31 cellular contexts compared by ENCODE assay signal in the genomic region with DNA sequence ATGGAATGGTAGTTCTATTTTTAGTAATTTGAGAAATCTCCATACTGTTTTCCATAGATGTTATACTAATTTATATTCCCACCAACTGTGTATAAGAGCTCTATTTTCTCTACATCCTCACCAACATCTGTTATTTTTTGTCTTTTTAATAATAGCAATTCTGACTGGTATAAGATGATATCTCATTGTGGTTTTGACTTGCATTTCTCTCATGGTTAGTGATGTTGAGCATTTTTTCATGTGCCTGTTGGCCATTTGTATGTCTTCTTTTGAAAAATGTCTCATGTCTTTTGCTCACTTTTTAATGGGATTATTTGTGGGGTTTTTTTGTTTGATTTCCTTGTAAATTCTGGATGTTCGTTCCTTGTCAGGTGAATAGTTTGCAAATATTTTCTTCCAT.
"Had no signal": no experiment of that assay in that cellular context is flagged by ENCODE, and none has a peak within 500 bp of the region (broad histone marks: within the 10 kb centered on the region; RNA-seq: fewer than 3 reads in every experiment).

No MANE protein-coding gene starts in this region.

- H3K27ac Mint-ChIP-seq: activated CD4-positive, alpha-beta T cell treated with anti-CD3 and anti-CD28 coated beads, Interleukin-2, amount 10 ng/mL, durations not matched to agents 24 days and 14 days; activated CD8-positive, alpha-beta memory T cell treated with anti-CD3 and anti-CD28 coated beads, Interleukin-2, amount 10 ng/mL, durations not matched to agents 7 days and 5 days; activated naive CD4-positive, alpha-beta T cell treated with anti-CD3 and anti-CD28 coated beads, Interleukin-2, amount 50 U/mL, for 24 hours; activated T-cell treated with anti-CD3 and anti-CD28 coated beads, Interleukin-2, amount 50 U/mL, for 24 hours; activated T-helper 1 cell treated with anti-CD3 and anti-CD28 coated beads, Interleukin-12 subunit alpha, Interleukin-12 subunit beta, Interleukin-2, Interleukin-4 antibody, amounts not matched to agents 30 ng/mL and 10 ng/mL and 1 ng/mL, durations not matched to agents 14 hours and 24 hours and 36 hours; T-helper 17 cell; WTC11 had no signal

- DNase-seq: activated CD4-positive, alpha-beta T cell treated with anti-CD3 and anti-CD28 coated beads for 1 hour; activated CD4-positive, alpha-beta T cell treated with anti-CD3 and anti-CD28 coated beads, Interleukin-2, amount 10 ng/mL, durations not matched to agents 24 days and 14 days; activated CD4-positive, alpha-beta T cell treated with anti-CD3 and anti-CD28 coated beads, Interleukin-2, amount 50 U/mL, for 48 hours; activated CD8-positive, alpha-beta memory T cell treated with anti-CD3 and anti-CD28 coated beads, Interleukin-2, amount 10 ng/mL, durations not matched to agents 7 days and 5 days; activated effector memory CD4-positive, alpha-beta T cell treated with Interleukin-2 at 50 U/mL for 16 hours; activated naive CD4-positive, alpha-beta T cell; activated T-cell treated with anti-CD3 and anti-CD28 coated beads, Interleukin-2, amount 50 U/mL, for 24 hours; amniotic stem cell; brain microvascular endothelial cell; Kasumi-1; NCI-H1092; NCI-H1417; NCI-H1694; NCI-H2029; NCI-H2107; NCI-H345; NCI-H510A treated with DMSO at 0.1 percent for 48 hours; NCI-H69; NK-92 treated with Interleukin-12 subunit alpha and Interleukin-12 subunit beta, amount 100 ng/mL, for 24 hours; OCI-M1; Right ventricle myocardium superior; T-helper 17 cell; T-helper 9 cell had no signal

- H3K36me3 Mint-ChIP-seq: activated CD8-positive, alpha-beta memory T cell treated with anti-CD3 and anti-CD28 coated beads, Interleukin-2, amount 10 ng/mL, durations not matched to agents 7 days and 5 days; WTC11 had no signal

- H3K27me3 ChIP-seq: brain microvascular endothelial cell, cardiac muscle cell, SJCRH30 had no signal

- H3K27ac ChIP-seq: brain microvascular endothelial cell, cardiac muscle cell, RWPE1, SJCRH30 had no signal

- H3K27me3 Mint-ChIP-seq: activated CD4-positive, alpha-beta T cell treated with anti-CD3 and anti-CD28 coated beads, Interleukin-2, amount 10 ng/mL, durations not matched to agents 24 days and 14 days; activated CD8-positive, alpha-beta memory T cell treated with anti-CD3 and anti-CD28 coated beads, Interleukin-2, amount 10 ng/mL, durations not matched to agents 7 days and 5 days; activated naive CD4-positive, alpha-beta T cell treated with anti-CD3 and anti-CD28 coated beads, Interleukin-2, amount 50 U/mL, for 24 hours; activated T-cell treated with anti-CD3 and anti-CD28 coated beads, Interleukin-2, amount 50 U/mL, for 24 hours; T-helper 17 cell had no signal

- H3K9me3 Mint-ChIP-seq: WTC11 had no signal

- H3K4me3 ChIP-seq: cardiac muscle cell, K562, SJCRH30 had no signal

- H3K4me3 Mint-ChIP-seq: activated CD4-positive, alpha-beta T cell treated with anti-CD3 and anti-CD28 coated beads, Interleukin-2, amount 10 ng/mL, durations not matched to agents 24 days and 14 days; activated CD8-positive, alpha-beta memory T cell treated with anti-CD3 and anti-CD28 coated beads, Interleukin-2, amount 10 ng/mL, durations not matched to agents 7 days and 5 days; activated naive CD4-positive, alpha-beta T cell treated with anti-CD3 and anti-CD28 coated beads, Interleukin-2, amount 50 U/mL, for 24 hours; activated T-cell treated with anti-CD3 and anti-CD28 coated beads, Interleukin-2, amount 50 U/mL, for 24 hours; activated T-helper 1 cell treated with anti-CD3 and anti-CD28 coated beads, Interleukin-12 subunit alpha, Interleukin-12 subunit beta, Interleukin-2, Interleukin-4 antibody, amounts not matched to agents 30 ng/mL and 10 ng/mL and 1 ng/mL, durations not matched to agents 14 hours and 24 hours and 36 hours; T-helper 17 cell; WTC11 had no signal

- H3K4me1 Mint-ChIP-seq: activated CD4-positive, alpha-beta T cell treated with anti-CD3 and anti-CD28 coated beads, Interleukin-2, amount 10 ng/mL, durations not matched to agents 24 days and 14 days; activated CD8-positive, alpha-beta memory T cell treated with anti-CD3 and anti-CD28 coated beads, Interleukin-2, amount 10 ng/mL, durations not matched to agents 7 days and 5 days; WTC11 had no signal

- H3K36me3 ChIP-seq: brain microvascular endothelial cell, cardiac muscle cell had no signal

- FAIRE-seq: K562 had no signal

- ATAC-seq: activated CD8-positive, alpha-beta memory T cell treated with anti-CD3 and anti-CD28 coated beads, Interleukin-2, amount 10 ng/mL, durations not matched to agents 7 days and 5 days; K562; Panc1; T-helper 17 cell; WTC11 had no signal
